18 cellular contexts compared by ENCODE assay signal in the genomic region with DNA sequence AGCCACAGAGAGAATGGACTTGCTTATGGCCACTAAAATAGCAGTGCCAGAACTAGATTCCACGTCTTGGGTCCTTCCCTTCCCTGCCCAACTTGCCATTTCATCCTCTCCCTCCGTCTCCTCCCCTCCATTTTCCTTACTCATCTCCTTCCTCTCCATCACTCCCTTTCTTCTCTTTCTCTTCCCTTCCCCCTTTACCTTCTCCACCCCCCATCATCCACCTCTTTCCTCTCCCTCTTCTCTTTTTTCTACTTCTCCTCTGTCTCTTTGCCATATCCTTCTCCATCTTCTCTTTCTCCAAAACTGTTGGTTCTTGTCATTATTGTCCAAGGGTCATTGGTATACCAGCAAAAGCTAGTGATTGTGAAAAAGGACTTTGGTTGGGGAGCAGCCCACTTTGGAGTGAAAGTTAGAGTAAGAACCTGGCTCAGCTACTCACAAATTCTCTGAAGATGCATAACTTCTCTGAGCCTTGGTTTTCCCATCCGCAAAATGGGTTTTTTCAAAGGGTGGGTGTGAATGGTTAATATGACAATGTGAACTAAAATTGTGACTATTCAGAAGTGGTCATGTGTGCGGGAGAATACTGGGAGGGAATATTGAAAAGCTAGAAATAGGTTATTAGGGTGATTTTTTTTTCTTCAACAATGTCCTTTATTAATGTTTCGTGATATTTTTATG.
A peak's percentile ranks its signal among the peaks of the same experiment; 100 is the strongest.
DNase-seq lines count a peak whose midpoint lies in the region; ATAC-seq and TF ChIP-seq lines count a peak whose summit lies in the region.
"Had no signal": no experiment of that assay in that cellular context is flagged by ENCODE, and none has a peak within 500 bp of the region (broad histone marks: within the 10 kb centered on the region; RNA-seq: fewer than 3 reads in every experiment).

No MANE protein-coding gene starts in this region.

- H3K27ac Mint-ChIP-seq in CD8-positive, alpha-beta T cell = peak overlapping the region; percentile 14
- peak overlapping the region; percentile 2 for H3K27ac Mint-ChIP-seq in memory B cell
- no peak overlapping the region for H3K27ac Mint-ChIP-seq in activated CD4-positive, alpha-beta T cell treated with anti-CD3 and anti-CD28 coated beads for 36 hours
- no peak overlapping the region for H3K27ac Mint-ChIP-seq in neural progenitor cell
- H3K27ac Mint-ChIP-seq: CD4-positive, CD25-positive, alpha-beta regulatory T cell had no signal

- intact Hi-C loops in CD8-positive, alpha-beta T cell (cut with DNase I, micrococcal nuclease) = loop anchor here in 1 of 2 experiments (10.0 kb wide), 1 partner anchor 288 kb away; no protein-coding TSS in a partner anchor
- intact Hi-C loops in activated CD4-positive, alpha-beta T cell treated with anti-CD3 and anti-CD28 coated beads for 36 hours (cut with DNase I, micrococcal nuclease) = no loop called here

- H3K4me1 Mint-ChIP-seq in CD8-positive, alpha-beta T cell (ENCODE audit: low read depth) = peaks cover 3% of the 10 kb centered on the region
- H3K4me1 Mint-ChIP-seq in memory B cell (peaks cover 17% of the 10 kb centered on the region), neural progenitor cell (peaks cover 13% of the 10 kb centered on the region)
- peaks cover 4% of the 10 kb centered on the region for H3K4me1 Mint-ChIP-seq in activated CD4-positive, alpha-beta T cell treated with anti-CD3 and anti-CD28 coated beads for 36 hours

- H3K27ac ChIP-seq in CD8-positive, alpha-beta T cell (ENCODE audit: low read depth, low read length) = no peak overlapping the region
- H3K27ac ChIP-seq in angular gyrus (ENCODE audit: low read depth, low read length) = peak overlapping the region; percentile 61
- peak overlapping the region; percentile 85 for H3K27ac ChIP-seq in cingulate gyrus (ENCODE audit: low read depth, low read length)
- no peak overlapping the region for H3K27ac ChIP-seq in neural progenitor cell
- H3K27ac ChIP-seq: GM23248, HL-60 had no signal

- no peaks in the 10 kb centered on the region for H3K79me2 ChIP-seq in neural progenitor cell (ENCODE audit: low read depth)

- ATAC-seq in CD8-positive, alpha-beta T cell = no peak
- ATAC-seq in memory B cell (ENCODE audit: low read depth) = no peak
- ATAC-seq in activated CD4-positive, alpha-beta T cell treated with anti-CD3 and anti-CD28 coated beads for 36 hours = no peak
- no peak for ATAC-seq in HG02678 (IDR thresholded peaks at IDR 0.05; ENCODE audit: unreplicated experiment)

- CTCF ChIA-PET in CD8-positive, alpha-beta T cell (lab: Charles Lee) = no interaction called here
- CTCF ChIA-PET in activated CD4-positive, alpha-beta T cell treated with anti-CD3 and anti-CD28 coated beads for 36 hours (lab: Charles Lee) = no interaction called here

- H3K4me3 ChIP-seq in CD8-positive, alpha-beta T cell (ENCODE audit: low read depth, low read length) = no peak overlapping the region
- H3K4me3 ChIP-seq in neural progenitor cell = no peak overlapping the region
- H3K4me3 ChIP-seq: GM23248 had no signal

- no peaks in the 10 kb centered on the region for H3K36me3 Mint-ChIP-seq in CD8-positive, alpha-beta T cell
- peaks cover 6% of the 10 kb centered on the region for H3K36me3 Mint-ChIP-seq in memory B cell
- H3K36me3 Mint-ChIP-seq in activated CD4-positive, alpha-beta T cell treated with anti-CD3 and anti-CD28 coated beads for 36 hours (ENCODE audit: low read depth) = no peaks in the 10 kb centered on the region
- no peaks in the 10 kb centered on the region for H3K36me3 Mint-ChIP-seq in neural progenitor cell
- H3K36me3 Mint-ChIP-seq: CD4-positive, CD25-positive, alpha-beta regulatory T cell had no signal

- H3K4me1 ChIP-seq in CD8-positive, alpha-beta T cell (ENCODE audit: insufficient read depth, low read length) = no peaks in the 10 kb centered on the region
- H3K4me1 ChIP-seq in neural progenitor cell = no peaks in the 10 kb centered on the region
- H3K4me1 ChIP-seq: BE2C had no signal

- H3K9me3 Mint-ChIP-seq in CD8-positive, alpha-beta T cell = no peaks in the 10 kb centered on the region
- H3K9me3 Mint-ChIP-seq in memory B cell = no peaks in the 10 kb centered on the region
- H3K9me3 Mint-ChIP-seq in activated CD4-positive, alpha-beta T cell treated with anti-CD3 and anti-CD28 coated beads for 36 hours (ENCODE audit: low read depth) = no peaks in the 10 kb centered on the region
- peaks cover 3% of the 10 kb centered on the region for H3K9me3 Mint-ChIP-seq in neural progenitor cell

- POLR2A ChIA-PET in CD8-positive, alpha-beta T cell (lab: Charles Lee) = interaction anchor here (0.7 kb wide), 1 partner anchor 18 kb away, joined by 4 read pairs; no protein-coding TSS in a partner anchor
- POLR2A ChIA-PET in activated CD4-positive, alpha-beta T cell treated with anti-CD3 and anti-CD28 coated beads for 36 hours (lab: Charles Lee) = no interaction called here

- no peak overlapping the region for H3K4me3 Mint-ChIP-seq in CD8-positive, alpha-beta T cell
- H3K4me3 Mint-ChIP-seq in memory B cell (no peak overlapping the region), neural progenitor cell (no peak overlapping the region)
- H3K4me3 Mint-ChIP-seq in activated CD4-positive, alpha-beta T cell treated with anti-CD3 and anti-CD28 coated beads for 36 hours = no peak overlapping the region
- H3K4me3 Mint-ChIP-seq: CD4-positive, CD25-positive, alpha-beta regulatory T cell had no signal

- no peaks in the 10 kb centered on the region for H4K20me1 ChIP-seq in neural progenitor cell (ENCODE audit: low read depth)

- no peaks in the 10 kb centered on the region for H3K36me3 ChIP-seq in CD8-positive, alpha-beta T cell (ENCODE audit: insufficient read depth, low read length)
- no peaks in the 10 kb centered on the region for H3K36me3 ChIP-seq in neural progenitor cell
- H3K36me3 ChIP-seq: BE2C had no signal

- H3K9me3 ChIP-seq in CD8-positive, alpha-beta T cell (ENCODE audit: low read length) = no peaks in the 10 kb centered on the region
- no peaks in the 10 kb centered on the region for H3K9me3 ChIP-seq in neural progenitor cell (ENCODE audit: low read depth)
- H3K9me3 ChIP-seq: BE2C, Caco-2 had no signal

- no peak for DNase-seq in CD8-positive, alpha-beta T cell
- DNase-seq in memory B cell (ENCODE audit: low spot score in 2 of 2) = no peak
- no peak for DNase-seq in activated CD4-positive, alpha-beta T cell treated with anti-CD3 and anti-CD28 coated beads for 36 hours
- DNase-seq in activated CD4-positive, alpha-beta T cell treated with anti-CD3 and anti-CD28 coated beads for 4 hours = no peak
- no peak for DNase-seq in neural progenitor cell (ENCODE audit: low spot score)
- DNase-seq: BE2C; C1 segment of cervical spinal cord; Caco-2; CD4-positive, CD25-positive, alpha-beta regulatory T cell; DMS79 treated with DMSO at 0.1 percent for 48 hours; GF-D8; HCEC 1CT; KBM-7 had no signal

- H2AFZ ChIP-seq in neural progenitor cell (replicated peaks) = no peak overlapping the region
- H2AFZ ChIP-seq: GM23248 had no signal

- H3K27me3 Mint-ChIP-seq in CD8-positive, alpha-beta T cell (ENCODE audit: low read depth) = no peaks in the 10 kb centered on the region
- no peaks in the 10 kb centered on the region for H3K27me3 Mint-ChIP-seq in memory B cell
- no peaks in the 10 kb centered on the region for H3K27me3 Mint-ChIP-seq in activated CD4-positive, alpha-beta T cell treated with anti-CD3 and anti-CD28 coated beads for 36 hours
- H3K27me3 Mint-ChIP-seq in neural progenitor cell (ENCODE audit: insufficient read depth, low read depth) = peaks cover 3% of the 10 kb centered on the region
- H3K27me3 Mint-ChIP-seq: CD4-positive, CD25-positive, alpha-beta regulatory T cell had no signal

- H3K9ac ChIP-seq in neural progenitor cell = no peak overlapping the region
- H3K9ac ChIP-seq: GM23248 had no signal

- no peak for TF ChIP-seq CTCF in CD8-positive, alpha-beta T cell (IDR thresholded peaks at IDR 0.05)
- TF ChIP-seq CTCF in neural progenitor cell (IDR thresholded peaks at IDR 0.05) = no peak

- H3K4me2 ChIP-seq in neural progenitor cell = no peak overlapping the region

- H3K27me3 ChIP-seq in CD8-positive, alpha-beta T cell (ENCODE audit: insufficient read depth, low read length) = no peaks in the 10 kb centered on the region
- H3K27me3 ChIP-seq in neural progenitor cell = no peaks in the 10 kb centered on the region
- H3K27me3 ChIP-seq: BE2C had no signal

- H3F3A ChIP-seq in neural progenitor cell (ENCODE audit: low read depth) = no peaks in the 10 kb centered on the region

Comparison
In these comparisons a context has a peak if more than half of its experiments do, and no peak if none do; other contexts are left out.
1. H3K27ac ChIP-seq: peak in angular gyrus (single experiment) and cingulate gyrus (single experiment); none in CD8-positive, alpha-beta T cell (single experiment) and neural progenitor cell (single experiment).
2. H3K27ac Mint-ChIP-seq: peak in CD8-positive, alpha-beta T cell (single experiment) and memory B cell (single experiment); none in activated CD4-positive, alpha-beta T cell treated with anti-CD3 and anti-CD28 coated beads for 36 hours (single experiment) and neural progenitor cell (single experiment).